Comparison of ENCODE assay signal across 1 cellular context in the genomic region with DNA sequence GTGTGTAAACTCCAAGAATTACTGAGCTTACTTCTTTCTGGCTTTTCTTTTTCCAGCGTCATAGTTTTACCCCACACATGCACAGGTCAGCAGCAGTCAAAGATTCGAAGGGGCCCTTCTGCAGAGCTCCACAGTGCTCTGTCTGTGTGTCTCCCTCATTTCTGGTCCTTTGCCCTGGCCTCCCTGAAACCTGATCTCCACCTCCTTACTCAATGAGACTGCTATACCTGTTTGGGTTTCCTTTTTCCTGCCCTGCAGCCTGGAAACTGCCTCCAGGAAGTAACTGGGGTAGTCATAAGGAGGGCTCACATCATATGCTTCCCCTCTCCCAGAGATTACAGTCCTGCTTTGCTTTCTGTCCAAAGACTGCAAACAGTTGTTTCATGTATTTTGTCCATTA.
TF ChIP-seq lines count a peak whose summit lies in the region.

No MANE protein-coding gene starts in this region.

TF ChIP-seq in H1, 55 proteins besides CTCF, POLR2A, EP300 and RAD21 (continued from another document):
- TF ChIP-seq TCF12 (IDR thresholded peaks at IDR 0.05; ENCODE audit: low read depth, low read length) (no peak), POLR2AphosphoS5 (IDR thresholded peaks at IDR 0.05; ENCODE audit: low read depth, low read length) (no peak), FOSL1 (IDR thresholded peaks at IDR 0.05; ENCODE audit: insufficient read depth, low read depth, low read length) (no peak), CTBP2 (IDR thresholded peaks at IDR 0.05; ENCODE audit: borderline replicate concordance, insufficient read depth, insufficient read length, low read length) (no peak), JUN (IDR thresholded peaks at IDR 0.05; ENCODE audit: low read depth, low read length) (no peak), SAP30 (IDR thresholded peaks at IDR 0.05; ENCODE audit: insufficient read depth, insufficient replicate concordance, low read length) (no peak), SUZ12 (IDR thresholded peaks at IDR 0.05; ENCODE audit: low read length) (no peak)
- TF ChIP-seq, protein P1, sequence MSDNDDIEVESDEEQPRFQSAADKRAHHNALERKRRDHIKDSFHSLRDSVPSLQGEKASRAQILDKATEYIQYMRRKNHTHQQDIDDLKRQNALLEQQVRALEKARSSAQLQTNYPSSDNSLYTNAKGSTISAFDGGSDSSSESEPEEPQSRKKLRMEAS (IDR thresholded peaks at IDR 0.05), result no peak
TF ChIP-seq in H1: peak in this region for 0.
